ENCODE assay signal across 1 cellular context in the genomic region with DNA sequence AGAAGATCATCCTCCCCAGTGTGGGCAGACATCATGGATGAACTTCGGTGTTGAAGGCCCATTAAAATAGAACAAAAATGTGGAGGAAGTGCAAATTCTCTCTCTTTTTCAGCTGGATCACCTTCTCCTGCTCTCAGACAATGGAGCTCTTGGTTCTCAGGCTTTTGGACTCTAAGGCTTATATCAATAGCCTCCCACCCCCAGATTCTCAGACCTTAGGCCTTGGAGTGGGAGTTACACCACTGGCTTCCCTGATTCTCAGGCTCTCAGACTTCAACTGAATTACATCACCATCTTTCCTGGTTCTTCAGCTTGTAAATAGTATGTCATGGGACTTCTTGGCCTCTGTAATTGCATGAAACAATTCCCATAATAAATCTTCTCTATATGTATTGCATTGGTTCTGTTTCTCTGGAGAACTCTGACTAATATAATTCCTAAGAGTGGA.
TF ChIP-seq lines count a peak whose summit lies in the region.

No MANE protein-coding gene starts in this region.

TF ChIP-seq in HEK293, 187 proteins besides CTCF, POLR2A, EP300 and RAD21:
- TF ChIP-seq, protein P1, sequence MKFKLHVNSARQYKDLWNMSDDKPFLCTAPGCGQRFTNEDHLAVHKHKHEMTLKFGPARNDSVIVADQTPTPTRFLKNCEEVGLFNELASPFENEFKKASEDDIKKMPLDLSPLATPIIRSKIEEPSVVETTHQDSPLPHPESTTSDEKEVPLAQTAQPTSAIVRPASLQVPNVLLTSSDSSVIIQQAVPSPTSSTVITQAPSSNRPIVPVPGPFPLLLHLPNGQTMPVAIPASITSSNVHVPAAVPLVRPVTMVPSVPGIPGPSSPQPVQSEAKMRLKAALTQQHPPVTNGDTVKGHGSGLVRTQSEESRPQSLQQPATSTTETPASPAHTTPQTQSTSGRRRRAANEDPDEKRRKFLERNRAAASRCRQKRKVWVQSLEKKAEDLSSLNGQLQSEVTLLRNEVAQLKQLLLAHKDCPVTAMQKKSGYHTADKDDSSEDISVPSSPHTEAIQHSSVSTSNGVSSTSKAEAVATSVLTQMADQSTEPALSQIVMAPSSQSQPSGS (tag by site-specific recombination; IDR thresholded peaks at IDR 0.05; ENCODE audit: low read depth) = peak; percentile 22; the same call in 1 of the 2 replicates
- TF ChIP-seq MZF1 (tag by site-specific recombination; IDR thresholded peaks at IDR 0.05; ENCODE audit: borderline replicate concordance) = no peak
- peak; percentile 76 for TF ChIP-seq ZFHX2 (tag by site-specific recombination; conservative IDR thresholded peaks at IDR 0.05)
- no peak for TF ChIP-seq IKZF3 (tag by site-specific recombination; IDR thresholded peaks at IDR 0.05)
- TF ChIP-seq SP7 (tag by site-specific recombination; IDR thresholded peaks at IDR 0.05) = 0 out of 2 replicates have a peak, but pooled peaks have one; percentile 35
- TF ChIP-seq, protein P2, sequence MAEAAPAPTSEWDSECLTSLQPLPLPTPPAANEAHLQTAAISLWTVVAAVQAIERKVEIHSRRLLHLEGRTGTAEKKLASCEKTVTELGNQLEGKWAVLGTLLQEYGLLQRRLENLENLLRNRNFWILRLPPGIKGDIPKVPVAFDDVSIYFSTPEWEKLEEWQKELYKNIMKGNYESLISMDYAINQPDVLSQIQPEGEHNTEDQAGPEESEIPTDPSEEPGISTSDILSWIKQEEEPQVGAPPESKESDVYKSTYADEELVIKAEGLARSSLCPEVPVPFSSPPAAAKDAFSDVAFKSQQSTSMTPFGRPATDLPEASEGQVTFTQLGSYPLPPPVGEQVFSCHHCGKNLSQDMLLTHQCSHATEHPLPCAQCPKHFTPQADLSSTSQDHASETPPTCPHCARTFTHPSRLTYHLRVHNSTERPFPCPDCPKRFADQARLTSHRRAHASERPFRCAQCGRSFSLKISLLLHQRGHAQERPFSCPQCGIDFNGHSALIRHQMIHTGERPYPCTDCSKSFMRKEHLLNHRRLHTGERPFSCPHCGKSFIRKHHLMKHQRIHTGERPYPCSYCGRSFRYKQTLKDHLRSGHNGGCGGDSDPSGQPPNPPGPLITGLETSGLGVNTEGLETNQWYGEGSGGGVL (tag by site-specific recombination; IDR thresholded peaks at IDR 0.05) = 0 out of 2 replicates have a peak, but pooled peaks have one; percentile 17
- TF ChIP-seq ZNF660 (tag by site-specific recombination; IDR thresholded peaks at IDR 0.05) = peak; percentile 98
- peak; percentile 75 for TF ChIP-seq EGR2 (tag by site-specific recombination; IDR thresholded peaks at IDR 0.05; ENCODE audit: low read depth)
- TF ChIP-seq, protein P3, sequence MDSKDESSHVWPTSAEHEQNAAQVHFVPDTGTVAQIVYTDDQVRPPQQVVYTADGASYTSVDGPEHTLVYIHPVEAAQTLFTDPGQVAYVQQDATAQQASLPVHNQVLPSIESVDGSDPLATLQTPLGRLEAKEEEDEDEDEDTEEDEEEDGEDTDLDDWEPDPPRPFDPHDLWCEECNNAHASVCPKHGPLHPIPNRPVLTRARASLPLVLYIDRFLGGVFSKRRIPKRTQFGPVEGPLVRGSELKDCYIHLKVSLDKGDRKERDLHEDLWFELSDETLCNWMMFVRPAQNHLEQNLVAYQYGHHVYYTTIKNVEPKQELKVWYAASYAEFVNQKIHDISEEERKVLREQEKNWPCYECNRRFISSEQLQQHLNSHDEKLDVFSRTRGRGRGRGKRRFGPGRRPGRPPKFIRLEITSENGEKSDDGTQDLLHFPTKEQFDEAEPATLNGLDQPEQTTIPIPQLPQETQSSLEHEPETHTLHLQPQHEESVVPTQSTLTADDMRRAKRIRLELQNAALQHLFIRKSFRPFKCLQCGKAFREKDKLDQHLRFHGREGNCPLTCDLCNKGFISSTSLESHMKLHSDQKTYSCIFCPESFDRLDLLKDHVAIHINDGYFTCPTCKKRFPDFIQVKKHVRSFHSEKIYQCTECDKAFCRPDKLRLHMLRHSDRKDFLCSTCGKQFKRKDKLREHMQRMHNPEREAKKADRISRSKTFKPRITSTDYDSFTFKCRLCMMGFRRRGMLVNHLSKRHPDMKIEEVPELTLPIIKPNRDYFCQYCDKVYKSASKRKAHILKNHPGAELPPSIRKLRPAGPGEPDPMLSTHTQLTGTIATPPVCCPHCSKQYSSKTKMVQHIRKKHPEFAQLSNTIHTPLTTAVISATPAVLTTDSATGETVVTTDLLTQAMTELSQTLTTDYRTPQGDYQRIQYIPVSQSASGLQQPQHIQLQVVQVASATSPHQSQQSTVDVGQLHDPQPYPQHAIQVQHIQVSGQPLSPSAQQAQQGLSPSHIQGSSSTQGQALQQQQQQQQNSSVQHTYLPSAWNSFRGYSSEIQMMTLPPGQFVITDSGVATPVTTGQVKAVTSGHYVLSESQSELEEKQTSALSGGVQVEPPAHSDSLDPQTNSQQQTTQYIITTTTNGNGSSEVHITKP (tag by site-specific recombination; IDR thresholded peaks at IDR 0.05) = no peak
- TF ChIP-seq ZNF112 (tag by site-specific recombination; IDR thresholded peaks at IDR 0.05) = no peak
